ENCODE assay signal across 14 cellular contexts in genomic region chr11:126104420-126104819, GRCh38. TPM values are rescaled to one million over a fixed set of nuclear protein-coding genes. Genes with fewer than 3 reads are reported as not detected.
A peak's percentile ranks its signal among the peaks of the same experiment; 100 is the strongest.
DNase-seq lines count a peak whose midpoint lies in the region; ATAC-seq and TF ChIP-seq lines count a peak whose summit lies in the region.
"Had no signal": no experiment of that assay in that cellular context is flagged by ENCODE, and none has a peak within 500 bp of the region (broad histone marks: within the 10 kb centered on the region; RNA-seq: fewer than 3 reads in every experiment).

No MANE protein-coding gene starts in this region.

- intact Hi-C loops in tibial artery (cut with DNase I; ENCODE audit: low total_unique reads), result no loop called here

- peaks cover 0 to 2% of the 10 kb centered on the region in 2 donors for H3K27me3 ChIP-seq in tibial artery
- H3K27me3 ChIP-seq: ascending aorta, uterus had no signal

- H3K36me3 Mint-ChIP-seq in T-helper 17 cell (ENCODE audit: low read depth) (no peaks in the 10 kb centered on the region), osteocyte (ENCODE audit: unreplicated experiment) (no peaks in the 10 kb centered on the region)

- TF ChIP-seq CTCF in osteocyte (IDR thresholded peaks at IDR 0.05), result no peak
- no peak for TF ChIP-seq CTCF in tibial artery (IDR thresholded peaks at IDR 0.05)
- TF ChIP-seq CTCF in GM10248 (IDR thresholded peaks at IDR 0.05; ENCODE audit: control extremely low read depth, extremely low read depth, low read depth, missing control alignments), result no peak

- peaks cover 0 to 4% (median under 1%) of the 10 kb centered on the region in 4 donors for H3K4me1 ChIP-seq in tibial artery
- H3K4me1 ChIP-seq: uterus had no signal

- H3K27ac Mint-ChIP-seq in T-helper 17 cell (peak overlapping the region; percentile 51), osteocyte (ENCODE audit: unreplicated experiment) (peak overlapping the region; percentile 52)
- H3K27ac Mint-ChIP-seq: activated T-helper 2 cell treated with anti-CD3 and anti-CD28 coated beads, Interferon-gamma antibody, Interleukin-2, Interleukin-4, amounts not matched to agents 10 μg/mL and 5 μg/mL and 100 μg/mL, durations not matched to agents 14 hours and 24 hours and 36 hours had no signal

- H3K9me3 ChIP-seq in T-helper 17 cell (ENCODE audit: control insufficient read depth, low read length, poor library complexity, severe bottlenecking) (no peaks in the 10 kb centered on the region), tibial artery (no peaks in the 10 kb centered on the region)
- H3K9me3 ChIP-seq: ascending aorta, uterus had no signal

- ATAC-seq in T-helper 17 cell, result no peak

- H3K27ac ChIP-seq in tibial artery, result no peak overlapping the region
- H3K27ac ChIP-seq: ascending aorta, GM23248 had no signal

- no peaks in the 10 kb centered on the region for H3K9me3 Mint-ChIP-seq in osteocyte (ENCODE audit: unreplicated experiment)
- H3K9me3 Mint-ChIP-seq: activated T-helper 2 cell treated with anti-CD3 and anti-CD28 coated beads, Interferon-gamma antibody, Interleukin-2, Interleukin-4, amounts not matched to agents 10 μg/mL and 5 μg/mL and 100 μg/mL, durations not matched to agents 14 hours and 24 hours and 36 hours had no signal

- H3K36me3 ChIP-seq in tibial artery, result no peaks in the 10 kb centered on the region
- H3K36me3 ChIP-seq: ascending aorta, uterus had no signal

- peaks cover 31% of the 10 kb centered on the region for H3K27me3 Mint-ChIP-seq in T-helper 17 cell
- peaks cover 3% of the 10 kb centered on the region for H3K27me3 Mint-ChIP-seq in osteocyte (ENCODE audit: unreplicated experiment)

- H3K4me1 Mint-ChIP-seq in T-helper 17 cell (peaks cover 3% of the 10 kb centered on the region), osteocyte (ENCODE audit: unreplicated experiment) (peaks cover 53% of the 10 kb centered on the region)

- POLR2A ChIA-PET in GM10248 (lab: Yijun Ruan, JAX), result no interaction called here

- H3K4me3 Mint-ChIP-seq in T-helper 17 cell (no peak overlapping the region), osteocyte (ENCODE audit: unreplicated experiment) (peak overlapping the region; percentile 5)

- CTCF ChIA-PET in GM10248 (lab: Yijun Ruan, JAX), result interaction anchor here (1.1 to 1.7 kb wide), 3 partner anchors 13 to 21 kb away, joined by 3 to 5 read pairs (median 4); no protein-coding TSS in a partner anchor

- no peak overlapping the region for H3K4me3 ChIP-seq in tibial artery
- H3K4me3 ChIP-seq: ascending aorta, GM23248, uterus had no signal

- peak; percentile 3 for DNase-seq in NCI-H2227 (lab: John Stamatoyannopoulos, UW; ENCODE audit: unreplicated experiment)
- DNase-seq in NCI-H2227 treated with DMSO at 0.1 percent for 48 hours (lab: John Stamatoyannopoulos, UW), result no peak
- DNase-seq in NCI-H2029 treated with DMSO at 0.1 percent for 48 hours (lab: John Stamatoyannopoulos, UW), result peak; percentile 15
- no peak for DNase-seq in T-helper 17 cell
- no peak for DNase-seq in osteocyte (ENCODE audit: extremely low spot score, unreplicated experiment)
- no peak for DNase-seq in cortex of kidney (lab: John Stamatoyannopoulos, UW)
- no peak for DNase-seq in tibial artery
- DNase-seq in GM10248 (ENCODE audit: extremely low spot score), result no peak
- DNase-seq: activated CD4-positive, alpha-beta T cell treated with anti-CD3 and anti-CD28 coated beads, Interleukin-2, amount 50 U/mL, for 48 hours; GM23248; stimulated activated CD4-positive, alpha-beta T cell treated with anti-CD3 and anti-CD28 coated beads, Interleukin-2, amount 100 ng/mL, for 24 hours; uterus had no signal

RNA-seq across cellular contexts. Expression of gene CDON, which starts 41.8 kb away (rescaled TPM):
- 1 to 10 TPM; 2.0 TPM for total RNA-seq in T-helper 17 cell
- 24.4 and 29.4 TPM in 2 replicates for total RNA-seq in osteocyte

Comparison
In these comparisons a context has a peak if more than half of its experiments do, and no peak if none do; other contexts are left out.
1. DNase-seq: peak in NCI-H2227 (single experiment) and NCI-H2029 treated with DMSO at 0.1 percent for 48 hours (single experiment); none in NCI-H2227 treated with DMSO at 0.1 percent for 48 hours (single experiment), T-helper 17 cell (0 of 3), osteocyte (single experiment), cortex of kidney (single experiment), tibial artery (0 of 2) and GM10248 (single experiment).